In genomic region chr2:54522624-54523281, GRCh38 we compare ENCODE assay signal across 8 cellular contexts.
A peak's percentile ranks its signal among the peaks of the same experiment; 100 is the strongest.
DNase-seq lines count a peak whose midpoint lies in the region; ATAC-seq and TF ChIP-seq lines count a peak whose summit lies in the region.

No MANE protein-coding gene starts in this region.

- no peak overlapping the region for H3K27ac Mint-ChIP-seq in activated naive CD8-positive, alpha-beta T cell treated with anti-CD3 and anti-CD28 coated beads, Interleukin-2, amount 10 ng/mL, durations not matched to agents 7 days and 5 days

- DNase-seq in HEK293T (ENCODE audit: extremely low spot score) (peak; percentile 64), MV-4-11 (lab: John Stamatoyannopoulos, UW) (peak; percentile 26), iPS-NIHi11 (ENCODE audit: low spot score) (peak; percentile 82)
- DNase-seq in activated naive CD8-positive, alpha-beta T cell treated with anti-CD3 and anti-CD28 coated beads, Interleukin-2, amount 10 ng/mL, durations not matched to agents 7 days and 5 days = peak; percentile 49
- peak; percentile 47 to 63 for DNase-seq in stimulated activated CD4-positive, alpha-beta T cell treated with anti-CD3 and anti-CD28 coated beads, Interleukin-2, amount 100 ng/mL, for 24 hours

- H3K36me3 Mint-ChIP-seq in activated naive CD8-positive, alpha-beta T cell treated with anti-CD3 and anti-CD28 coated beads, Interleukin-2, amount 10 ng/mL, durations not matched to agents 7 days and 5 days = no peaks in the 10 kb centered on the region

- peaks cover 14% of the 10 kb centered on the region for H3K4me1 Mint-ChIP-seq in activated naive CD8-positive, alpha-beta T cell treated with anti-CD3 and anti-CD28 coated beads, Interleukin-2, amount 10 ng/mL, durations not matched to agents 7 days and 5 days

- POLR2A ChIA-PET in HEK293T (lab: Yijun Ruan, JAX) = interaction anchor here (0.9 to 1.3 kb wide), 2 partner anchors 36 kb away, joined by 3 to 5 read pairs; no protein-coding TSS in a partner anchor
- POLR2A ChIA-PET in activated naive CD8-positive, alpha-beta T cell treated with anti-CD3 and anti-CD28 coated beads, Interleukin-2, amount 10 ng/mL, durations not matched to agents 7 days and 5 days (lab: Charles Lee) = interaction anchor here (0.7 to 2.6 kb wide), 3 partner anchors 36 to 256 kb away, joined by 3 to 9 read pairs (median 3); no protein-coding TSS in a partner anchor

- ATAC-seq in SK-N-SH treated with all-trans-retinoic acid at 6 μM for 48 hours (peak; percentile 74), HG03439 (IDR thresholded peaks at IDR 0.05; ENCODE audit: unreplicated experiment) (no peak)
- ATAC-seq in activated naive CD8-positive, alpha-beta T cell treated with anti-CD3 and anti-CD28 coated beads, Interleukin-2, amount 10 ng/mL, durations not matched to agents 7 days and 5 days (ENCODE audit: low read depth) = peak; percentile 91

- peaks cover 15% of the 10 kb centered on the region for H3K27me3 Mint-ChIP-seq in activated naive CD8-positive, alpha-beta T cell treated with anti-CD3 and anti-CD28 coated beads, Interleukin-2, amount 10 ng/mL, durations not matched to agents 7 days and 5 days

- peak overlapping the region; percentile 52 for H3K4me3 Mint-ChIP-seq in activated naive CD8-positive, alpha-beta T cell treated with anti-CD3 and anti-CD28 coated beads, Interleukin-2, amount 10 ng/mL, durations not matched to agents 7 days and 5 days

- TF ChIP-seq CTCF in GM12872 (IDR thresholded peaks at IDR 0.05; ENCODE audit: insufficient read depth, low read depth, low read length) = peak; percentile 79

- no peaks in the 10 kb centered on the region for H3K9me3 Mint-ChIP-seq in activated naive CD8-positive, alpha-beta T cell treated with anti-CD3 and anti-CD28 coated beads, Interleukin-2, amount 10 ng/mL, durations not matched to agents 7 days and 5 days

- CTCF ChIA-PET in HEK293T (lab: Yijun Ruan, JAX) = interaction anchor here (0.6 to 2.3 kb wide), 6 partner anchors 94 to 416 kb away, joined by 3 to 9 read pairs (median 3); no protein-coding TSS in a partner anchor

TF ChIP-seq in HEK293T, 16 proteins besides CTCF, POLR2A, EP300 and RAD21:
- TF ChIP-seq NFRKB (IDR thresholded peaks at IDR 0.05) (no peak), SUZ12 (IDR thresholded peaks at IDR 0.05) (no peak), ARNT (IDR thresholded peaks at IDR 0.05) (no peak), ELF4 (IDR thresholded peaks at IDR 0.05) (no peak), CTBP1 (IDR thresholded peaks at IDR 0.05; ENCODE audit: borderline replicate concordance) (no peak), PKNOX1 (IDR thresholded peaks at IDR 0.05) (no peak), SP1 (IDR thresholded peaks at IDR 0.05) (no peak), L3MBTL2 (conservative IDR thresholded peaks at IDR 0.05) (no peak)

TF ChIP-seq in SK-N-SH treated with all-trans-retinoic acid at 6 μM for 48 hours, 23 proteins besides CTCF, POLR2A, EP300 and RAD21:
- no peak for TF ChIP-seq BACH2 (CRISPR knock-in tag; IDR thresholded peaks at IDR 0.05; ENCODE audit: borderline replicate concordance)
- no peak for TF ChIP-seq CSDC2 (CRISPR knock-in tag; IDR thresholded peaks at IDR 0.05)
- TF ChIP-seq GLIS3 (CRISPR knock-in tag; IDR thresholded peaks at IDR 0.05) = no peak
- TF ChIP-seq ZC3H10 (CRISPR knock-in tag; IDR thresholded peaks at IDR 0.05) = no peak
- TF ChIP-seq PATZ1 (CRISPR knock-in tag; IDR thresholded peaks at IDR 0.05; ENCODE audit: borderline replicate concordance) = no peak
- no peak for TF ChIP-seq ARNTL (CRISPR knock-in tag; IDR thresholded peaks at IDR 0.05; ENCODE audit: borderline replicate concordance, low read depth)
- no peak for TF ChIP-seq ESRRG (CRISPR knock-in tag; IDR thresholded peaks at IDR 0.05)
- TF ChIP-seq POU6F1 (CRISPR knock-in tag; IDR thresholded peaks at IDR 0.05; ENCODE audit: borderline replicate concordance, low read depth) = no peak
- no peak for TF ChIP-seq ZFP3 (CRISPR knock-in tag; IDR thresholded peaks at IDR 0.05)
- TF ChIP-seq OSR1 (CRISPR knock-in tag; IDR thresholded peaks at IDR 0.05) = no peak
- TF ChIP-seq TCF4 (CRISPR knock-in tag; IDR thresholded peaks at IDR 0.05; ENCODE audit: borderline replicate concordance) = no peak
- no peak for TF ChIP-seq TSHZ2 (CRISPR knock-in tag; IDR thresholded peaks at IDR 0.05)

Comparison
In these comparisons a context has a peak if more than half of its experiments do, and no peak if none do; other contexts are left out.
1. DNase-seq: peak in every context shown above with its lines; median percentile 82 in iPS-NIHi11; 64 in HEK293T; 55 in stimulated activated CD4-positive, alpha-beta T cell treated with anti-CD3 and anti-CD28 coated beads, Interleukin-2, amount 100 ng/mL, for 24 hours; 49 in activated naive CD8-positive, alpha-beta T cell treated with anti-CD3 and anti-CD28 coated beads, Interleukin-2, amount 10 ng/mL, durations not matched to agents 7 days and 5 days; 26 in MV-4-11.